In genomic region chrX:49185062-49185394, GRCh38 we compare ENCODE assay signal across 1 cellular context.
TF ChIP-seq lines count a peak whose summit lies in the region.

No MANE protein-coding gene starts in this region.

TF ChIP-seq in H1, 55 proteins besides CTCF, POLR2A, EP300 and RAD21:
- no peak for TF ChIP-seq MAX (IDR thresholded peaks at IDR 0.05)
